Comparison of ENCODE assay signal across 1 cellular context in genomic region chr2:230797515-230798495, GRCh38.
TF ChIP-seq lines count a peak whose summit lies in the region.

No MANE protein-coding gene starts in this region.

TF ChIP-seq in GM12878, 131 proteins besides CTCF, POLR2A, EP300 and RAD21 (continued from another document):
- TF ChIP-seq CEBPZ (IDR thresholded peaks at IDR 0.05; ENCODE audit: low read depth, low read length) (no peak), ETV6 (conservative IDR thresholded peaks at IDR 0.05 in 1 of 2, IDR thresholded peaks at IDR 0.05 in 1 of 2; ENCODE audit: borderline replicate concordance in 1 of 2, low read depth in 1 of 2) (0 out of 4 replicates have a peak, but pooled peaks of 1 of the 2 experiments have one; percentile 54)
